8 cellular contexts compared by ENCODE assay signal in genomic region chr17:7884581-7885356, GRCh38. TPM values are rescaled to one million over a fixed set of nuclear protein-coding genes. Genes with fewer than 3 reads are reported as not detected.
DNase-seq lines count a peak whose midpoint lies in the region; ATAC-seq and TF ChIP-seq lines count a peak whose summit lies in the region.

No MANE protein-coding gene starts in this region.

- WGBS in heart right ventricle, 2 donors, result 5 to 7% methylated on average over 11 to 78 of the region's 99 CpGs
- WGBS in ectodermal cell, 2 experiments, result 0% methylated on average over 71 to 78 of the region's 99 CpGs

- H3K27ac ChIP-seq in heart right ventricle (peak overlapping the region; percentile 6 to 98 (median 92)), ectodermal cell (ENCODE audit: insufficient read depth, low read depth, low read length, poor library complexity, severe bottlenecking) (no peak overlapping the region), vagina (peak overlapping the region; percentile 98)

- H3K9me3 ChIP-seq in heart right ventricle (no peaks in the 10 kb centered on the region), ectodermal cell (ENCODE audit: control insufficient read depth, low read length) (no peaks in the 10 kb centered on the region), vagina (no peaks in the 10 kb centered on the region)

- no peaks in the 10 kb centered on the region for H3K9me3 Mint-ChIP-seq in nephron progenitor cell

- peaks cover 5% of the 10 kb centered on the region for H3K36me3 Mint-ChIP-seq in nephron progenitor cell (ENCODE audit: low read depth)

- H3K4me3 ChIP-seq in heart right ventricle (peak overlapping the region; percentile 40 to 96 (median 78)), ectodermal cell (ENCODE audit: insufficient read depth, low read depth, low read length) (peak overlapping the region; percentile 57), vagina (peak overlapping the region; percentile 56 to 86)

- peak overlapping the region; percentile 63 for H3K4me3 Mint-ChIP-seq in nephron progenitor cell

- H3K27me3 ChIP-seq in heart right ventricle (no peaks in the 10 kb centered on the region), ectodermal cell (ENCODE audit: control insufficient read depth, insufficient read depth, low read length, poor library complexity, severe bottlenecking) (peaks cover 13% of the 10 kb centered on the region), vagina (no peaks in the 10 kb centered on the region)

- no peak for TF ChIP-seq POLR2A in vagina (IDR thresholded peaks at IDR 0.05)

- peaks cover 5% of the 10 kb centered on the region for H3K4me1 Mint-ChIP-seq in nephron progenitor cell

- H3K4me1 ChIP-seq in heart right ventricle, result peaks cover 18 to 83% (median 62%) of the 10 kb centered on the region in 9 donors
- peaks cover 37% of the 10 kb centered on the region for H3K4me1 ChIP-seq in ectodermal cell (ENCODE audit: control insufficient read depth, insufficient read depth, low read length)
- peaks cover 67% of the 10 kb centered on the region for H3K4me1 ChIP-seq in vagina

- intact Hi-C loops in heart right ventricle (cut with DNase I), result loop anchor here in 2 of 10 donors (5.0 kb wide), 2 partner anchors 48 to 52 kb away; partner anchors contain the start of genes CNTROB (in 1 of the 2), KDM6B (in 1 of the 2) and TRAPPC1 (in 1 of the 2)
- intact Hi-C loops in Right ventricle myocardium superior (cut with DNase I), result no loop called here
- intact Hi-C loops in vagina (cut with DNase I), result loop anchor here (5.0 kb wide), 1 partner anchor 32 kb away; no protein-coding TSS in a partner anchor

- DNase-seq in heart right ventricle (peak in 1 of 2 donors; percentile 27), Right ventricle myocardium superior (no peak), nephron progenitor cell (peak; percentile 44), vagina (ENCODE audit: extremely low spot score in 2 of 2) (no peak), NCI-H1048 (lab: John Stamatoyannopoulos, UW) (no peak)
- peak; percentile 31 for DNase-seq in activated CD4-positive, alpha-beta T cell treated with anti-CD3 and anti-CD28 coated beads for 48 hours

- H3K36me3 ChIP-seq in heart right ventricle (peaks cover 0 to 22% (median 10%) of the 10 kb centered on the region in 9 donors), ectodermal cell (ENCODE audit: control insufficient read depth, insufficient read depth, low read length) (no peaks in the 10 kb centered on the region), vagina (peaks cover 0 to 9% of the 10 kb centered on the region in 2 donors)

- TF ChIP-seq CTCF in heart right ventricle (IDR thresholded peaks at IDR 0.05), result no peak
- no peak for TF ChIP-seq CTCF in nephron progenitor cell (IDR thresholded peaks at IDR 0.05)
- no peak for TF ChIP-seq CTCF in vagina (IDR thresholded peaks at IDR 0.05)

- no peak for ATAC-seq in heart right ventricle
- no peak for ATAC-seq in Right ventricle myocardium superior (ENCODE audit: poor library complexity)
- ATAC-seq in GM21360 (IDR thresholded peaks at IDR 0.05; ENCODE audit: unreplicated experiment), result no peak

- no peak overlapping the region for H3K27ac Mint-ChIP-seq in nephron progenitor cell

- H3K27me3 Mint-ChIP-seq in nephron progenitor cell (ENCODE audit: low read depth, poor library complexity), result no peaks in the 10 kb centered on the region

RNA-seq across cellular contexts. Expression of gene CHD3, which starts 3.8 kb away (rescaled TPM):
- 10 to 100 TPM in 5 of 10 donors, 1 to 10 TPM in 5; 8.2 to 22.0 (median 10.4) TPM for total RNA-seq in heart right ventricle
- polyA plus RNA-seq in heart right ventricle, result 10 to 100 TPM; 13.7 to 29.0 TPM
- 13.7 TPM for total RNA-seq in Right ventricle myocardium superior
- 32.7 TPM for polyA plus RNA-seq in ectodermal cell (2013, experiment 1 of 4)
- polyA plus RNA-seq in ectodermal cell (2013, experiment 2 of 4), result 34.6 TPM
- polyA plus RNA-seq in ectodermal cell (2013, experiment 3 of 4), result 32.8 TPM
- 34.2 TPM for polyA plus RNA-seq in ectodermal cell (2013, experiment 4 of 4)
- 128 TPM for total RNA-seq in vagina

RNA-seq across cellular contexts. Expression of gene CYB5D1, which starts 27.0 kb away (rescaled TPM):
- 10 to 100 TPM; 12.7 to 20.1 (median 16.0) TPM for total RNA-seq in heart right ventricle
- 10 to 100 TPM; 10.0 to 11.6 TPM for polyA plus RNA-seq in heart right ventricle
- total RNA-seq in Right ventricle myocardium superior, result 24.2 TPM
- polyA plus RNA-seq in ectodermal cell (2013, experiment 1 of 4), result 22.6 TPM
- polyA plus RNA-seq in ectodermal cell (2013, experiment 2 of 4), result 28.3 TPM
- 13.4 TPM for polyA plus RNA-seq in ectodermal cell (2013, experiment 3 of 4)
- polyA plus RNA-seq in ectodermal cell (2013, experiment 4 of 4), result 16.9 TPM
- total RNA-seq in vagina, result 4.4 TPM

RNA-seq across cellular contexts. Expression of gene NAA38, which starts 27.4 kb away (rescaled TPM):
- total RNA-seq in heart right ventricle, result 100 to 1,000 TPM in 1 of 10 donors, 10 to 100 TPM in 9; 59.2 to 115 (median 73.0) TPM
- polyA plus RNA-seq in heart right ventricle, result 100 to 1,000 TPM; 108 to 167 TPM
- 101 TPM for total RNA-seq in Right ventricle myocardium superior
- 46.7 TPM for polyA plus RNA-seq in ectodermal cell (2013, experiment 1 of 4)
- polyA plus RNA-seq in ectodermal cell (2013, experiment 2 of 4), result 34.2 TPM
- 55.3 TPM for polyA plus RNA-seq in ectodermal cell (2013, experiment 3 of 4)
- polyA plus RNA-seq in ectodermal cell (2013, experiment 4 of 4), result 48.9 TPM
- 83.5 TPM for total RNA-seq in vagina

RNA-seq across cellular contexts. Expression of gene TMEM88, which starts 29.9 kb away (rescaled TPM):
- 10 to 100 TPM; 12.3 to 47.4 (median 19.3) TPM for total RNA-seq in heart right ventricle
- polyA plus RNA-seq in heart right ventricle, result 100 to 1,000 TPM; 121 to 298 TPM
- 32.4 TPM for total RNA-seq in Right ventricle myocardium superior
- polyA plus RNA-seq in ectodermal cell (2013, experiment 1 of 4), result 67.3 TPM
- polyA plus RNA-seq in ectodermal cell (2013, experiment 2 of 4), result 77.7 TPM
- 52.8 TPM for polyA plus RNA-seq in ectodermal cell (2013, experiment 3 of 4)
- 61.1 TPM for polyA plus RNA-seq in ectodermal cell (2013, experiment 4 of 4)
- 26.3 TPM for total RNA-seq in vagina

RNA-seq across cellular contexts. Expression of gene RNF227, which starts 31.3 kb away (rescaled TPM):
- total RNA-seq in heart right ventricle (1 to 10 TPM in 2 of 10 donors, under 1 TPM in 8; 0.15 to 1.6 (median 0.90) TPM), Right ventricle myocardium superior (0.78 TPM), vagina (2.9 TPM)
- 1 to 10 TPM; 1.5 to 1.9 TPM for polyA plus RNA-seq in heart right ventricle
- polyA plus RNA-seq in ectodermal cell (2013, experiment 1 of 4), result 3.8 TPM
- polyA plus RNA-seq in ectodermal cell (2013, experiment 2 of 4), result 3.4 TPM
- 3.0 TPM for polyA plus RNA-seq in ectodermal cell (2013, experiment 3 of 4)
- polyA plus RNA-seq in ectodermal cell (2013, experiment 4 of 4), result 3.5 TPM

Comparison
In these comparisons a context has a peak if more than half of its experiments do, and no peak if none do; other contexts are left out.
1. DNase-seq: peak in activated CD4-positive, alpha-beta T cell treated with anti-CD3 and anti-CD28 coated beads for 48 hours (single experiment) and nephron progenitor cell (single experiment); none in Right ventricle myocardium superior (single experiment), vagina (0 of 2) and NCI-H1048 (single experiment).
2. Peak in every context shown above with its lines, with median percentiles within 50 percentile points of each other: H3K4me3 ChIP-seq.